Comparison of ENCODE assay signal across 8 cellular contexts in the genomic region with DNA sequence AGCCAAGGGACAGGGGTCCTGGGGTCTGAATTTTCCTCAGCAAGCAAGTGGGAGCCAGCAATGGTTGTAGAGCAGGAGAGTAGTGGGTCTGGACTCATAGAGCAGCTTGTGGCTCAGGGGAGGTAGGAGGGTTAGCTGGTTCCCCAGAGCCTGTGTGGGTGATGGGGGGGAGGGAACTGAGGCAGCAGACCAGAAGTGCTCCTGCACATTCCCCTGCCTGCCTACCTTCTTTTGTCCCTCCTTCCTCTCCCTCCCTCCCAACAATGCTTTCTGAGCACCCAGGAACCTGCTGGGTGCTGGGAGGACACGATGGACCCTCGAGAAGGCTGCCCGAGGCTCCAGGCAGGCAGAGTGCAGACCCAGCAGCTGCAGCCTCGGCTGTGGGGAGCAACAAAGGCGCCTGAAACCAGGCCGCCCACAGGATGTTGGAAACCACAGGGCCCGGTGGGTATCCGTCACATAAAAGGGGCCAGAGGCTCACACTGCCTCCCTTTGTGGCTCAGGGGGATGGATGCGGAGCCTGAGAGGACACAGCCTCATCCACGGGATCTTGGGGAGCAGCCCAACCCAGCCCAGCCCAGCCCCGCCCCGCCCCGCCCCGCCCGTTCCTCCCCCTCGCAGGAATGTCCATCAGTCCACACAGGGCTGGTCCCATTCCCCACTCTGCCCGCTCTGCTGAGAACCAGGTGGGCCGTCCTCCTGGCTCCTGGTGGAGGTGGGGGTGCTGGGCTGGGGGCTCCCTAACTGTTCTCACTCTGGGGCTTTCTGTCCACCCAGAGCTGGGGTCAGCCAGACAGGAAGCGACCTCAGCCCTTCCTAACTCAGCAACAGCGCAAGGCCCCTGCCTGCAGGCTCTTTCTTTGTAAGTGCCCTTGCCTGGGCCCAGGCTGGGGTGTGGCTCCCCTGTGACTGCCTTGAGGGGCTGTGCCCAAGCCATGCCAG. TPM values are rescaled to one million over a fixed set of nuclear protein-coding genes. Genes with fewer than 3 reads are reported as not detected.
DNase-seq lines count a peak whose midpoint lies in the region; ATAC-seq, FAIRE-seq and TF ChIP-seq lines count a peak whose summit lies in the region.

No MANE protein-coding gene starts in this region.

- peak overlapping the region; percentile 98 for H3K27ac Mint-ChIP-seq in activated CD8-positive, alpha-beta T cell treated with anti-CD3 and anti-CD28 coated beads for 36 hours

- H3K4me3 Mint-ChIP-seq in activated CD8-positive, alpha-beta T cell treated with anti-CD3 and anti-CD28 coated beads for 36 hours: peak overlapping the region; percentile 99

- ATAC-seq in HG03565 (IDR thresholded peaks at IDR 0.05; ENCODE audit: unreplicated experiment): peak; percentile 49
- peak; percentile 64 for ATAC-seq in activated CD8-positive, alpha-beta T cell treated with anti-CD3 and anti-CD28 coated beads for 36 hours

- no peaks in the 10 kb centered on the region for H3K27me3 Mint-ChIP-seq in activated CD8-positive, alpha-beta T cell treated with anti-CD3 and anti-CD28 coated beads for 36 hours

- no peak for TF ChIP-seq CTCF in activated CD8-positive, alpha-beta T cell treated with anti-CD3 and anti-CD28 coated beads for 36 hours (IDR thresholded peaks at IDR 0.05)
- TF ChIP-seq CTCF in D721Med (IDR thresholded peaks at IDR 0.05; ENCODE audit: insufficient read depth, missing control alignments): no peak

- no peaks in the 10 kb centered on the region for H3K9me3 Mint-ChIP-seq in activated CD8-positive, alpha-beta T cell treated with anti-CD3 and anti-CD28 coated beads for 36 hours

- CTCF ChIA-PET in activated CD8-positive, alpha-beta T cell treated with anti-CD3 and anti-CD28 coated beads for 36 hours (lab: Charles Lee): no interaction called here

- FAIRE-seq in D721Med (lab: Jason Lieb, UNC): no peak

- POLR2A ChIA-PET in activated CD8-positive, alpha-beta T cell treated with anti-CD3 and anti-CD28 coated beads for 36 hours (lab: Charles Lee): interaction anchor here (0.6 to 1.3 kb wide), 5 partner anchors 10 to 48 kb away, joined by 3 to 4 read pairs (median 3); no protein-coding TSS in a partner anchor

- peaks cover 10% of the 10 kb centered on the region for H3K36me3 Mint-ChIP-seq in activated CD8-positive, alpha-beta T cell treated with anti-CD3 and anti-CD28 coated beads for 36 hours (ENCODE audit: low read depth)

- peaks cover 39% of the 10 kb centered on the region for H3K4me1 Mint-ChIP-seq in activated CD8-positive, alpha-beta T cell treated with anti-CD3 and anti-CD28 coated beads for 36 hours (ENCODE audit: low read depth)

- intact Hi-C loops in activated CD8-positive, alpha-beta T cell treated with anti-CD3 and anti-CD28 coated beads for 36 hours (cut with micrococcal nuclease): loop anchor here (10.0 kb wide), 1 partner anchor 74 kb away; the partner anchor contains the start of gene CLUAP1

- DNase-seq in activated CD4-positive, alpha-beta T cell treated with anti-CD3 and anti-CD28 coated beads for 1 hour: peak; percentile 28
- DNase-seq in activated CD4-positive, alpha-beta T cell treated with anti-CD3 and anti-CD28 coated beads, Interleukin-2, amount 50 U/mL, for 4 hours: no peak
- DNase-seq in activated CD8-positive, alpha-beta T cell treated with anti-CD3 and anti-CD28 coated beads for 36 hours: peak; percentile 93
- peak; percentile 20 for DNase-seq in left kidney (ENCODE audit: low read depth, low spot score)
- DNase-seq in iPS-NIHi11 (ENCODE audit: low spot score): no peak
- no peak for DNase-seq in D721Med (ENCODE audit: insufficient read length, low spot score)
- DNase-seq in AG20443 (ENCODE audit: low spot score): no peak

RNA-seq across cellular contexts. Expression of gene NLRC3, which starts 1.7 kb away (rescaled TPM):
- 10 to 100 TPM; 17.9 to 19.8 TPM for total RNA-seq in activated CD8-positive, alpha-beta T cell treated with anti-CD3 and anti-CD28 coated beads for 36 hours

RNA-seq across cellular contexts. Expression of gene SLX4, which starts 32.5 kb away (rescaled TPM):
- 10 to 100 TPM in 1 of 2 experiments, 1 to 10 TPM in 1; 9.8 to 10.1 TPM for total RNA-seq in activated CD8-positive, alpha-beta T cell treated with anti-CD3 and anti-CD28 coated beads for 36 hours

Comparison
In these comparisons a context has a peak if more than half of its experiments do, and no peak if none do; other contexts are left out.
1. DNase-seq: peak in activated CD4-positive, alpha-beta T cell treated with anti-CD3 and anti-CD28 coated beads for 1 hour (single experiment), activated CD8-positive, alpha-beta T cell treated with anti-CD3 and anti-CD28 coated beads for 36 hours (single experiment) and left kidney (single experiment); none in activated CD4-positive, alpha-beta T cell treated with anti-CD3 and anti-CD28 coated beads, Interleukin-2, amount 50 U/mL, for 4 hours (0 of 2), iPS-NIHi11 (single experiment), D721Med (single experiment) and AG20443 (single experiment).